In the genomic region with DNA sequence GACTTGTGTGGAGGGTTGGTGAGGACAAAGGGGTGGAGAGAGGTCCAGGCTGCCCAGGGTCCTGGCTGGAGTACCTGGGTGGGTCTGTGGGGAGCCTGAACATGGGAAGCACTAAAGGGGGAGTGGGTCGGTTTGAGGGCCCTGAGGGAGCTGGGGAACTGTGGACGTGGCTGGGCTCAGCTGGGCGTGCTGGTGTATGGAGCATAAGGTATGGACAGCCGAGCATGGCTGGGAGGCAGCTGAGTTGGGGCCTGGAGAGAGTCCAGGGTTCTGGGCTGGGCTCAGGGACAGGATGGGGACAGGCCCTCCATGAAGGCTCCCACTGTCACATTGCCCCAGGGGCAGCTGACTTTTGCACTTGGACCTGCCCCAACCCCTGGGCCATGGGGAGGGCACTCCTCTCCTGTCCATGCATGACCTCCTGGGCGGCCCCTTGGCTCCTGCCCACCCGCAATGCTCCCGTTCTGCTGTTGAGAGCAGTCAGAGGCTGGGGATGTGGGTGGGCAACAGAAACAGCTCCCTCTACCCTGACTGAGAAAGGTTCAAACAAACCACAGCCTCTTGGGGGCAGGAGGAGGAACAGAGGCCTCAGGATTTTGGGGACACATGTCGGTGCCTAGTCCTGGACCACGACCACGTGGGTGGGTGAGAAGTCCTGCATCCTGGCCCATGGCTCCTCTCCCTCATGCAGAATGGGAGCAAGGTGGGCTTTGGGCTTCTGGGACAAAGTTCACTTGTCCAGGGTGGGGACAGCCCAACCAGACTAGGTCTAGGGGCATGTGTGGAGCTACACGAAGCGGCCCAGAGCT, we compare ENCODE assay signal across 14 cellular contexts. TPM values are rescaled to one million over a fixed set of nuclear protein-coding genes. Genes with fewer than 3 reads are reported as not detected.
DNase-seq lines count a peak whose midpoint lies in the region; ATAC-seq and TF ChIP-seq lines count a peak whose summit lies in the region.
"Had no signal": no experiment of that assay in that cellular context is flagged by ENCODE, and none has a peak within 500 bp of the region (broad histone marks: within the 10 kb centered on the region; RNA-seq: fewer than 3 reads in every experiment).

No MANE protein-coding gene starts in this region.

- H3K27ac ChIP-seq in heart left ventricle (peak overlapping the region in 11 of 12 donors; percentile 5 to 93 (median 81)), right atrium auricular region (no peak overlapping the region), KOPT-K1 (ENCODE audit: low read depth, low read length, poor library complexity, severe bottlenecking) (peak overlapping the region; percentile 64), esophagus muscularis mucosa (replicated peaks in 1 of 4) (peak overlapping the region in 3 of 4 donors; percentile 37 to 55 (median 42)), SJCRH30 (no peak overlapping the region)
- H3K27ac ChIP-seq: cardiac muscle cell had no signal

- no peak for TF ChIP-seq EP300 in esophagus muscularis mucosa (IDR thresholded peaks at IDR 0.05)

- H3K27ac Mint-ChIP-seq in stimulated activated memory B cell treated with anti-CD40 and anti-IgM and Interleukin-4, amounts not matched to agents 10 μg/mL and 1 μg/mL and 100 μg/mL, for 72 hours, result no peak overlapping the region
- H3K27ac Mint-ChIP-seq: activated naive CD4-positive, alpha-beta T cell treated with anti-CD3 and anti-CD28 coated beads for 36 hours; endodermal cell; stimulated activated naive CD8-positive, alpha-beta T cell treated with anti-CD3 and anti-CD28 coated beads, Interleukin-15, Interleukin-2, amounts not matched to agents 100 ng/mL and 50 ng/mL, for 24 hours had no signal

- no peak for ATAC-seq in heart left ventricle
- no peak for ATAC-seq in stimulated activated memory B cell treated with anti-CD40 and anti-IgM and Interleukin-4, amounts not matched to agents 10 μg/mL and 1 μg/mL and 100 μg/mL, for 72 hours

- H3K4me1 Mint-ChIP-seq in stimulated activated memory B cell treated with anti-CD40 and anti-IgM and Interleukin-4, amounts not matched to agents 10 μg/mL and 1 μg/mL and 100 μg/mL, for 72 hours, result peaks cover 23% of the 10 kb centered on the region

- H3K9me3 ChIP-seq in heart left ventricle, result no peaks in the 10 kb centered on the region
- H3K9me3 ChIP-seq in right atrium auricular region, result no peaks in the 10 kb centered on the region
- no peaks in the 10 kb centered on the region for H3K9me3 ChIP-seq in KOPT-K1 (ENCODE audit: insufficient read depth, low read length, poor library complexity, severe bottlenecking)
- no peaks in the 10 kb centered on the region for H3K9me3 ChIP-seq in esophagus muscularis mucosa
- H3K9me3 ChIP-seq in SJCRH30 (replicated peaks), result no peaks in the 10 kb centered on the region

- TF ChIP-seq POLR2A in heart left ventricle (IDR thresholded peaks at IDR 0.05) (no peak), esophagus muscularis mucosa (IDR thresholded peaks at IDR 0.05; ENCODE audit: low read depth) (no peak)

- H3K4me3 Mint-ChIP-seq in stimulated activated memory B cell treated with anti-CD40 and anti-IgM and Interleukin-4, amounts not matched to agents 10 μg/mL and 1 μg/mL and 100 μg/mL, for 72 hours, result peak overlapping the region; percentile 22

- intact Hi-C loops in heart left ventricle (cut with DNase I) (no loop called here), esophagus muscularis mucosa (cut with DNase I) (no loop called here)

- 63 to 70% (median 66%) methylated on average over 9 to 12 of the region's 12 CpGs for WGBS in heart left ventricle, 4 donors
- 62% methylated on average over 8 of the region's 12 CpGs for WGBS in esophagus muscularis mucosa

- H3K9me3 Mint-ChIP-seq in stimulated activated memory B cell treated with anti-CD40 and anti-IgM and Interleukin-4, amounts not matched to agents 10 μg/mL and 1 μg/mL and 100 μg/mL, for 72 hours, result no peaks in the 10 kb centered on the region
- H3K9me3 Mint-ChIP-seq: activated naive CD4-positive, alpha-beta T cell treated with anti-CD3 and anti-CD28 coated beads for 36 hours; endodermal cell; stimulated activated naive CD8-positive, alpha-beta T cell treated with anti-CD3 and anti-CD28 coated beads, Interleukin-15, Interleukin-2, amounts not matched to agents 100 ng/mL and 50 ng/mL, for 24 hours had no signal

- TF ChIP-seq CTCF in heart left ventricle (IDR thresholded peaks at IDR 0.05) (no peak), right atrium auricular region (IDR thresholded peaks at IDR 0.05) (no peak), esophagus muscularis mucosa (IDR thresholded peaks at IDR 0.05) (no peak)

- H3K36me3 ChIP-seq in heart left ventricle (peaks cover 0 to 2% (median 0%) of the 10 kb centered on the region in 9 donors), right atrium auricular region (no peaks in the 10 kb centered on the region), KOPT-K1 (ENCODE audit: insufficient read depth, low read length) (no peaks in the 10 kb centered on the region), esophagus muscularis mucosa (peaks cover 0 to 4% (median 2%) of the 10 kb centered on the region in 4 donors), SJCRH30 (no peaks in the 10 kb centered on the region)
- H3K36me3 ChIP-seq: cardiac muscle cell had no signal

- DNase-seq in heart left ventricle (peak in 1 of 5 donors; percentile 20), right atrium auricular region (ENCODE audit: low spot score) (no peak), esophagus muscularis mucosa (ENCODE audit: extremely low spot score) (no peak), OCI-M1 (lab: John Stamatoyannopoulos, UW) (no peak), SJCRH30 (no peak)
- DNase-seq: activated CD4-positive, alpha-beta T cell treated with anti-CD3 and anti-CD28 coated beads, Interleukin-2, amount 50 U/mL, for 4 hours; activated naive CD4-positive, alpha-beta T cell treated with anti-CD3 and anti-CD28 coated beads for 36 hours; endodermal cell; NCI-H1092 had no signal

- H3K27me3 ChIP-seq in heart left ventricle, result peaks cover 0 to 71% (median 44%) of the 10 kb centered on the region in 9 donors
- H3K27me3 ChIP-seq in right atrium auricular region, result peaks cover 9 to 17% of the 10 kb centered on the region in 2 donors
- H3K27me3 ChIP-seq in esophagus muscularis mucosa, result peaks cover 3 to 99% (median 63%) of the 10 kb centered on the region in 4 donors
- peaks cover 19% of the 10 kb centered on the region for H3K27me3 ChIP-seq in SJCRH30

- H3K4me1 ChIP-seq in heart left ventricle, result peaks cover 8 to 68% (median 35%) of the 10 kb centered on the region in 12 donors
- H3K4me1 ChIP-seq in right atrium auricular region, result peaks cover 0 to 51% of the 10 kb centered on the region in 2 donors
- peaks cover 37 to 59% (median 53%) of the 10 kb centered on the region in 4 donors for H3K4me1 ChIP-seq in esophagus muscularis mucosa
- peaks cover 41% of the 10 kb centered on the region for H3K4me1 ChIP-seq in SJCRH30

- H3K4me3 ChIP-seq in heart left ventricle (no peak overlapping the region), right atrium auricular region (no peak overlapping the region), esophagus muscularis mucosa (no peak overlapping the region), SJCRH30 (no peak overlapping the region)
- H3K4me3 ChIP-seq: cardiac muscle cell had no signal

- H3K27me3 Mint-ChIP-seq in stimulated activated memory B cell treated with anti-CD40 and anti-IgM and Interleukin-4, amounts not matched to agents 10 μg/mL and 1 μg/mL and 100 μg/mL, for 72 hours, result peaks cover 30% of the 10 kb centered on the region
- H3K27me3 Mint-ChIP-seq: stimulated activated naive CD8-positive, alpha-beta T cell treated with anti-CD3 and anti-CD28 coated beads, Interleukin-15, Interleukin-2, amounts not matched to agents 100 ng/mL and 50 ng/mL, for 24 hours had no signal

- no peaks in the 10 kb centered on the region for H3K36me3 Mint-ChIP-seq in stimulated activated memory B cell treated with anti-CD40 and anti-IgM and Interleukin-4, amounts not matched to agents 10 μg/mL and 1 μg/mL and 100 μg/mL, for 72 hours

RNA-seq across cellular contexts. Expression of a gene that starts 4.5 kb away (rescaled TPM):
- total RNA-seq in heart left ventricle (1 to 10 TPM in 1 of 9 donors, under 1 TPM in 8; 0.16 to 1.2 (median 0.56) TPM), right atrium auricular region (under 1 TPM; 0.07 to 0.35 TPM), esophagus muscularis mucosa (1 to 10 TPM in 1 of 4 donors, under 1 TPM in 3; 0.17 to 1.6 (median 0.32) TPM)
- polyA plus RNA-seq in heart left ventricle, result under 1 TPM; 0.35 to 0.42 TPM
- total RNA-seq in SJCRH30 (2014; rRNA removed; shearing (Covaris generic)), result 2.0 and 3.0 TPM in 2 replicates

RNA-seq across cellular contexts. Expression of a gene that starts 9.0 kb away (rescaled TPM):
- total RNA-seq in heart left ventricle (10 to 100 TPM; 37.0 to 75.9 (median 50.7) TPM), right atrium auricular region (10 to 100 TPM; 15.1 to 17.2 TPM), esophagus muscularis mucosa (10 to 100 TPM in 2 of 4 donors, 1 to 10 TPM in 2; 5.6 to 19.0 (median 12.8) TPM)
- polyA plus RNA-seq in heart left ventricle, result 10 to 100 TPM; 23.5 to 31.1 TPM
- 0.13 and 0.14 TPM in 2 replicates for total RNA-seq in SJCRH30 (2014; rRNA removed; shearing (Covaris generic))
- total RNA-seq: activated naive CD4-positive, alpha-beta T cell treated with anti-CD3 and anti-CD28 coated beads for 36 hours; Daoy had no signal
- polyA plus RNA-seq: cardiac muscle cell had no signal

RNA-seq across cellular contexts. Expression of a gene that starts 22.6 kb away (rescaled TPM):
- total RNA-seq in heart left ventricle (10 to 100 TPM; 19.2 to 52.1 (median 42.9) TPM), right atrium auricular region (10 to 100 TPM; 17.8 to 25.5 TPM), esophagus muscularis mucosa (10 to 100 TPM; 22.8 to 59.0 (median 43.6) TPM)
- 10 to 100 TPM; 23.6 to 32.9 TPM for polyA plus RNA-seq in heart left ventricle
- total RNA-seq in SJCRH30 (2014; rRNA removed; shearing (Covaris generic)), result 12.6 and 16.9 TPM in 2 replicates

RNA-seq across cellular contexts. Expression of a gene that starts 38.9 kb away (rescaled TPM):
- total RNA-seq in heart left ventricle, result 10 to 100 TPM in 2 of 9 donors, 1 to 10 TPM in 7; 3.2 to 25.6 (median 5.3) TPM
- 1 to 10 TPM; 3.7 to 6.5 TPM for polyA plus RNA-seq in heart left ventricle
- 10 to 100 TPM in 1 of 2 donors, 1 to 10 TPM in 1; 7.8 to 14.1 TPM for total RNA-seq in right atrium auricular region
- total RNA-seq in esophagus muscularis mucosa, result 10 to 100 TPM; 11.4 to 17.7 (median 12.7) TPM
- 17.2 and 18.8 TPM in 2 replicates for total RNA-seq in SJCRH30 (2014; rRNA removed; shearing (Covaris generic))

RNA-seq across cellular contexts. Expression of a gene that starts 39.4 kb away (rescaled TPM):
- total RNA-seq in heart left ventricle, result 1 to 10 TPM in 3 of 9 donors, under 1 TPM in 6; 0.18 to 1.9 (median 0.67) TPM
- under 1 TPM; 0.21 to 0.27 TPM for polyA plus RNA-seq in heart left ventricle
- 1 to 10 TPM in 1 of 2 donors, under 1 TPM in 1; 0.75 to 1.4 TPM for total RNA-seq in right atrium auricular region
- total RNA-seq in esophagus muscularis mucosa, result 1 to 10 TPM in 1 of 4 donors, under 1 TPM in 3; 0.42 to 1.4 (median 0.87) TPM
- total RNA-seq in SJCRH30 (2014; rRNA removed; shearing (Covaris generic)), result 0.28 and 0.43 TPM in 2 replicates

Comparison
In these comparisons a context has a peak if more than half of its experiments do, and no peak if none do; other contexts are left out.
1. H3K27ac ChIP-seq: peak in heart left ventricle (11 of 12), KOPT-K1 (single experiment) and esophagus muscularis mucosa (3 of 4); none in right atrium auricular region (0 of 2) and SJCRH30 (single experiment).